Comparison of ENCODE assay signal across 9 cellular contexts in the genomic region with DNA sequence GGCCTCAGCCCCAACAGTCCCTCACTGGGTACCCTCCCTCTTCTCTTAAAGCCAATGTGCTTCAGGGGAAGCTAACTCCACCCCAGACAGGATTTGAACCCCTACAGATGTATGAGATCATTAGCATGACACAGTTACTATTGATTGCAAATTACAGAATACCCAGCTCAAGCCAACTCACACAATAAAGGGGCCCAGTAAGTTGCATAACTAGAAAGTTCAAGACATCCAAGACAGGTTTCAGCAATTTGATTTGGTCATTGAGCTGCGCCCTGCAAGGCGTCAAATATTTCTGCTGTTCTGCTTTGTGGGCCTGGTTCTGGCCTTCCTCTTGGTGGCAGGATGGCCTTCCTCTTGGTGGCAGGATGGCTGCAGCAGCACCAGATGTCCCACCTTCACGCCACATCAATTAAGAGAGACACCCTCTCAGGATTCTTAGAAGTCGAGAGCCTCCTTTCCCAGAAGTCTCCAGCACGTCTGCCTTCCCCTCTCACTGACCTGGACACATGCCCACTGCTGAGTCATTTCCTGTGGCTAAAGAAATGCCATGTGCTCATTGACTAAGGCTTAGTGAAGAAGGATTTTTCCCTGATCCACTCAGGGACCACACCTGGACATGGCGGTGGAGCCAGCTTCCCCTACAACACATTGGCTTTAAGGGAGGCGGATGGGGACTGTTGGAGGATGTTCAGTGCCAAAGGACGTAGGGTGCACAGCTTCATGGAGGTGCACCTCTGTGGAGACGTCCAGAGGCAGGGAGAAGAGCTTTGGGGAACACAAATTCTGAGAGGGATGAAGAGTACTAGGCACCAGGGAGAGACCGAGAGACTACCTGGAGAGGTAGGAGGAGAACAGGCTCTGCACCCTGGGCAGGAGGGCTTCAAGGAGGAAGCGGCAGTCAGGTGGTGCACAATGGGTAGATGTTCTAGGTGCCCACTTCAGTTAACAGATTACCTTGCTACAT. TPM values are rescaled to one million over a fixed set of nuclear protein-coding genes. Genes with fewer than 3 reads are reported as not detected.
DNase-seq lines count a peak whose midpoint lies in the region; TF ChIP-seq lines count a peak whose summit lies in the region.
"Had no signal": no experiment of that assay in that cellular context is flagged by ENCODE, and none has a peak within 500 bp of the region (broad histone marks: within the 10 kb centered on the region; RNA-seq: fewer than 3 reads in every experiment).

No MANE protein-coding gene starts in this region.

- TF ChIP-seq CTCF in fibroblast of pulmonary artery (IDR thresholded peaks at IDR 0.05; ENCODE audit: low read length, missing control alignments) = no peak

- H3K27ac Mint-ChIP-seq in CD4-positive, alpha-beta memory T cell = peak overlapping the region in 3 of 7 donors; percentile 31 to 78 (median 36)

- H3K27me3 ChIP-seq in CD4-positive, alpha-beta memory T cell (ENCODE audit: insufficient read depth, low read length) = no peaks in the 10 kb centered on the region

- no peak overlapping the region for H3K4me3 ChIP-seq in fibroblast of pulmonary artery (replicated peaks; ENCODE audit: low read depth, low read length)
- no peak overlapping the region for H3K4me3 ChIP-seq in CD4-positive, alpha-beta memory T cell (ENCODE audit: low read length in 2 of 2)
- H3K4me3 ChIP-seq: SK-N-MC had no signal

- no peaks in the 10 kb centered on the region for H3K4me1 Mint-ChIP-seq in CD4-positive, alpha-beta memory T cell

- H3K9me3 Mint-ChIP-seq in CD4-positive, alpha-beta memory T cell = no peaks in the 10 kb centered on the region

- CTCF ChIA-PET in CD4-positive, alpha-beta memory T cell (lab: Charles Lee; ENCODE audit: partially characterized antibody) = interaction anchor here (6.9 kb wide), 1 partner anchor 18 kb away, joined by 59 read pairs; no protein-coding TSS in a partner anchor

- no peak overlapping the region for H3K27ac ChIP-seq in CD4-positive, alpha-beta memory T cell (ENCODE audit: low read depth, low read length)
- H3K27ac ChIP-seq: SK-N-MC had no signal

- H3K4me3 Mint-ChIP-seq in CD4-positive, alpha-beta memory T cell = no peak overlapping the region

- H3K9me3 ChIP-seq in CD4-positive, alpha-beta memory T cell (ENCODE audit: control insufficient read depth in 1 of 2, low read length in 2 of 2) = no peaks in the 10 kb centered on the region

- intact Hi-C loops in CD4-positive, alpha-beta memory T cell (cut with micrococcal nuclease) = no loop called here

- peaks cover 47 to 55% of the 10 kb centered on the region in 2 donors for H3K36me3 Mint-ChIP-seq in CD4-positive, alpha-beta memory T cell

- peaks cover 12% of the 10 kb centered on the region for H3K36me3 ChIP-seq in CD4-positive, alpha-beta memory T cell (ENCODE audit: insufficient read depth, low read length)

- DNase-seq in GM04503 (ENCODE audit: low read depth) (peak; percentile 79), SHP77 treated with DMSO at 0.1 percent for 48 hours (lab: John Stamatoyannopoulos, UW) (peak; percentile 76), fibroblast of pulmonary artery (ENCODE audit: low read depth) (peak; percentile 96), renal cortical epithelial cell (ENCODE audit: low read depth) (peak; percentile 96), UCSD-AML1 (lab: John Stamatoyannopoulos, UW; ENCODE audit: unreplicated experiment) (no peak), NOMO-1 treated with dmso at 0.1 percent for 144 hours (lab: John Stamatoyannopoulos, UW; ENCODE audit: unreplicated experiment) (no peak), iPS-NIHi7 (ENCODE audit: extremely low spot score) (no peak)
- DNase-seq in CD4-positive, alpha-beta memory T cell = no peak

- no peaks in the 10 kb centered on the region for H3K27me3 Mint-ChIP-seq in CD4-positive, alpha-beta memory T cell

- no peaks in the 10 kb centered on the region for H3K4me1 ChIP-seq in CD4-positive, alpha-beta memory T cell (ENCODE audit: insufficient read depth, low read length)

- POLR2A ChIA-PET in CD4-positive, alpha-beta memory T cell (lab: Charles Lee; ENCODE audit: partially characterized antibody) = no interaction called here

RNA-seq across cellular contexts. Expression of gene DNASE1L3, which starts 49.1 kb away (rescaled TPM):
- not detected in 2 replicates for total RNA-seq in renal cortical epithelial cell
- total RNA-seq in CD4-positive, alpha-beta memory T cell = not detected
- not detected for polyA plus RNA-seq in CD4-positive, alpha-beta memory T cell

Comparison
In these comparisons a context has a peak if more than half of its experiments do, and no peak if none do; other contexts are left out.
1. DNase-seq: peak in GM04503 (single experiment), SHP77 treated with DMSO at 0.1 percent for 48 hours (single experiment), fibroblast of pulmonary artery (single experiment) and renal cortical epithelial cell (single experiment); none in UCSD-AML1 (single experiment), CD4-positive, alpha-beta memory T cell (0 of 5), NOMO-1 treated with dmso at 0.1 percent for 144 hours (single experiment) and iPS-NIHi7 (single experiment).